In genomic region chr11:93535578-93535977, GRCh38 we compare ENCODE assay signal across 7 cellular contexts. TPM values are rescaled to one million over a fixed set of nuclear protein-coding genes. Genes with fewer than 3 reads are reported as not detected.
DNase-seq lines count a peak whose midpoint lies in the region; ATAC-seq and FAIRE-seq lines count a peak whose summit lies in the region.
"Not testable (repeated sequence)": the region's sequence is repeated elsewhere in the genome, so short reads cannot be mapped to it uniquely, and the experiment has no call there.

No MANE protein-coding gene starts in this region.

- not testable (repeated sequence) for H3K27me3 Mint-ChIP-seq in activated CD8-positive, alpha-beta T cell treated with anti-CD3 and anti-CD28 coated beads, Interleukin-2, amount 10 ng/mL, durations not matched to agents 7 days and 5 days (ENCODE audit: low read depth)

- ATAC-seq in GM19372 (IDR thresholded peaks at IDR 0.05; ENCODE audit: low read depth, unreplicated experiment) (peak; percentile 58), GM21528 (IDR thresholded peaks at IDR 0.05; ENCODE audit: low FRiP score, unreplicated experiment) (peak; percentile 67), HG02759 (IDR thresholded peaks at IDR 0.05; ENCODE audit: unreplicated experiment) (peak; percentile 51), HG03159 (IDR thresholded peaks at IDR 0.05; ENCODE audit: unreplicated experiment) (peak; percentile 42), HG03565 (IDR thresholded peaks at IDR 0.05; ENCODE audit: unreplicated experiment) (peak; percentile 51)
- ATAC-seq in activated CD8-positive, alpha-beta T cell treated with anti-CD3 and anti-CD28 coated beads, Interleukin-2, amount 10 ng/mL, durations not matched to agents 7 days and 5 days: peak; percentile 57

- H3K27ac Mint-ChIP-seq in activated CD8-positive, alpha-beta T cell treated with anti-CD3 and anti-CD28 coated beads, Interleukin-2, amount 10 ng/mL, durations not matched to agents 7 days and 5 days: peak overlapping the region; percentile 82

- H3K4me3 Mint-ChIP-seq in activated CD8-positive, alpha-beta T cell treated with anti-CD3 and anti-CD28 coated beads, Interleukin-2, amount 10 ng/mL, durations not matched to agents 7 days and 5 days: peak overlapping the region; percentile 45

- POLR2A ChIA-PET in activated CD8-positive, alpha-beta T cell treated with anti-CD3 and anti-CD28 coated beads, Interleukin-2, amount 10 ng/mL, durations not matched to agents 7 days and 5 days (lab: Charles Lee): interaction anchor here (0.6 kb wide), 1 partner anchor 12 kb away, joined by 3 read pairs; no protein-coding TSS in a partner anchor

- CTCF ChIA-PET in activated CD8-positive, alpha-beta T cell treated with anti-CD3 and anti-CD28 coated beads, Interleukin-2, amount 10 ng/mL, durations not matched to agents 7 days and 5 days (lab: Charles Lee): interaction anchor here (1.2 to 1.9 kb wide), 3 partner anchors 8 to 24 kb away, joined by 3 to 7 read pairs (median 7); no protein-coding TSS in a partner anchor

- H3K36me3 Mint-ChIP-seq in activated CD8-positive, alpha-beta T cell treated with anti-CD3 and anti-CD28 coated beads, Interleukin-2, amount 10 ng/mL, durations not matched to agents 7 days and 5 days (ENCODE audit: low read depth): not testable (repeated sequence)

- FAIRE-seq in GM18507 (lab: Jason Lieb, UNC): peak; percentile 79

- not testable (repeated sequence) for H3K9me3 Mint-ChIP-seq in activated CD8-positive, alpha-beta T cell treated with anti-CD3 and anti-CD28 coated beads, Interleukin-2, amount 10 ng/mL, durations not matched to agents 7 days and 5 days (ENCODE audit: insufficient read depth)

- DNase-seq in GM18507 (ENCODE audit: extremely low spot score, insufficient read length, low read depth); activated CD8-positive, alpha-beta T cell treated with anti-CD3 and anti-CD28 coated beads, Interleukin-2, amount 10 ng/mL, durations not matched to agents 7 days and 5 days: not testable (repeated sequence)

- peaks cover 49% of the 10 kb centered on the region for H3K4me1 Mint-ChIP-seq in activated CD8-positive, alpha-beta T cell treated with anti-CD3 and anti-CD28 coated beads, Interleukin-2, amount 10 ng/mL, durations not matched to agents 7 days and 5 days (ENCODE audit: low read depth)

RNA-seq across cellular contexts. Expression of gene SMCO4, which starts 7.6 kb away (rescaled TPM):
- 10 to 100 TPM; 17.7 to 18.0 TPM for total RNA-seq in activated CD8-positive, alpha-beta T cell treated with anti-CD3 and anti-CD28 coated beads, Interleukin-2, amount 10 ng/mL, durations not matched to agents 7 days and 5 days
